ENCODE assay signal across 27 cellular contexts in the genomic region with DNA sequence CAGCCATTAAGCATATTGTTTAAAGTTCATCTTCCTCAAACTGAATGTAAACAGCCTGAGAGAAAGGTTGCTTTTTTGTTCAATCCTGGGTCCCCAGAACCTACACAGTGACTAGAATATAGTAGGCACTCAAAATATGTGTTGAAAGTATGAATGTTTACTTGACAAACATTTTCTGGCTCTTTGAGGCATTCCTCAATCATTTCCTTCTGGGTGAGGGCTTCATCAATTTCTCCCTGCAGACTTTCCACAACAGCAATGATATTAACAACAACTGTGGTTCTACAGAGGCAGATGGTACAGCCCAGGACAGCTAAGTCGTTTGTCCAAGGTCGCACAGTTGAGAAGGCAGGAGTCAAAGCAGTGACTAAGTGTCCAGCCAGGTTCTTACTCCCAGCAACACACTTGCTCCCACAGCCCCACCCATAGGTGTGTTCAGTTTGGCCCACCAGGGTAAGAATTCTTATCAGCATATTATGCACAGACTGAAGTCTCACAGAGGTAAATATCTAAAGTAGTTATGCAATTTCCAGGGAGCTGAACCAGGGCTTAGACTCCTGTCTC.
"Had no signal": no experiment of that assay in that cellular context is flagged by ENCODE, and none has a peak within 500 bp of the region (broad histone marks: within the 10 kb centered on the region; RNA-seq: fewer than 3 reads in every experiment).

No MANE protein-coding gene starts in this region.

- DNase-seq: activated CD4-positive, alpha-beta memory T cell treated with anti-CD3 and anti-CD28 coated beads, Interleukin-2, amount 10 ng/mL, durations not matched to agents 7 days and 5 days; activated CD4-positive, alpha-beta T cell treated with anti-CD3 and anti-CD28 coated beads for 36 hours; activated CD4-positive, alpha-beta T cell treated with anti-CD3 and anti-CD28 coated beads, Interleukin-2, amount 50 U/mL, for 1 hour; activated CD8-positive, alpha-beta memory T cell treated with anti-CD3 and anti-CD28 coated beads, Interleukin-2, amount 50 U/mL, for 4 hours; activated gamma-delta T cell treated with Interleukin-2 at 50 U/mL for 16 hours; activated naive CD4-positive, alpha-beta T cell treated with anti-CD3 and anti-CD28 coated beads, Interleukin-2, amount 50 U/mL, for 16 hours; activated T-cell treated with anti-CD3 and anti-CD28 coated beads, Interleukin-2, amount 50 U/mL, for 72 hours; aorta; central memory CD4-positive, alpha-beta T cell; NCI-H1092; NCI-H1417; NCI-H1930; NCI-H2171; NCI-H2227 treated with DMSO at 0.1 percent for 48 hours; NCI-H446 treated with DMSO at 0.1 percent for 48 hours; NCI-H526; NCI-H774; NK-92 treated with Interleukin-12 subunit alpha and Interleukin-12 subunit beta, amount 100 ng/mL, for 24 hours; PC-3; SHP77 treated with DMSO at 0.1 percent for 48 hours; T-helper 2 cell; T1000 had no signal

- H3K4me3 Mint-ChIP-seq: activated CD4-positive, alpha-beta memory T cell treated with anti-CD3 and anti-CD28 coated beads, Interleukin-2, amount 10 ng/mL, durations not matched to agents 7 days and 5 days; activated CD4-positive, alpha-beta T cell treated with anti-CD3 and anti-CD28 coated beads for 36 hours; activated T-cell treated with anti-CD3 and anti-CD28 coated beads, Interleukin-2, amount 50 U/mL, for 72 hours; IgD-negative memory B cell had no signal

- H3K27me3 Mint-ChIP-seq: activated CD4-positive, alpha-beta memory T cell treated with anti-CD3 and anti-CD28 coated beads, Interleukin-2, amount 10 ng/mL, durations not matched to agents 7 days and 5 days; activated CD4-positive, alpha-beta T cell treated with anti-CD3 and anti-CD28 coated beads for 36 hours had no signal

- H3K4me2 ChIP-seq: KMS-11 had no signal

- H3K4me3 ChIP-seq: breast epithelium had no signal

- H3K9me3 Mint-ChIP-seq: activated CD4-positive, alpha-beta memory T cell treated with anti-CD3 and anti-CD28 coated beads, Interleukin-2, amount 10 ng/mL, durations not matched to agents 7 days and 5 days; activated T-cell treated with anti-CD3 and anti-CD28 coated beads, Interleukin-2, amount 50 U/mL, for 72 hours; activated T-helper 2 cell treated with anti-CD3 and anti-CD28 coated beads, Interferon-gamma antibody, Interleukin-2, Interleukin-4, amounts not matched to agents 10 μg/mL and 5 μg/mL and 100 μg/mL, durations not matched to agents 14 hours and 24 hours and 36 hours had no signal

- H3K36me3 Mint-ChIP-seq: IgD-negative memory B cell had no signal

- H3K9ac ChIP-seq: KMS-11 had no signal

- H3K4me1 ChIP-seq: breast epithelium had no signal

- ATAC-seq: activated CD4-positive, alpha-beta T cell treated with anti-CD3 and anti-CD28 coated beads for 36 hours; activated T-cell treated with anti-CD3 and anti-CD28 coated beads, Interleukin-2, amount 50 U/mL, for 72 hours; PC-3 had no signal

- H3K27me3 ChIP-seq: breast epithelium had no signal

- H3K27ac ChIP-seq: breast epithelium, KMS-11, VCaP had no signal

- H3K9me3 ChIP-seq: breast epithelium had no signal

- H3K36me3 ChIP-seq: breast epithelium had no signal

- H3K27ac Mint-ChIP-seq: activated CD4-positive, alpha-beta memory T cell treated with anti-CD3 and anti-CD28 coated beads, Interleukin-2, amount 10 ng/mL, durations not matched to agents 7 days and 5 days; activated CD4-positive, alpha-beta T cell treated with anti-CD3 and anti-CD28 coated beads for 36 hours; activated T-cell treated with anti-CD3 and anti-CD28 coated beads, Interleukin-2, amount 50 U/mL, for 72 hours; activated T-helper 2 cell treated with anti-CD3 and anti-CD28 coated beads, Interferon-gamma antibody, Interleukin-2, Interleukin-4, amounts not matched to agents 10 μg/mL and 5 μg/mL and 100 μg/mL, durations not matched to agents 14 hours and 24 hours and 36 hours had no signal
